Comparison of ENCODE assay signal across 8 cellular contexts in the genomic region with DNA sequence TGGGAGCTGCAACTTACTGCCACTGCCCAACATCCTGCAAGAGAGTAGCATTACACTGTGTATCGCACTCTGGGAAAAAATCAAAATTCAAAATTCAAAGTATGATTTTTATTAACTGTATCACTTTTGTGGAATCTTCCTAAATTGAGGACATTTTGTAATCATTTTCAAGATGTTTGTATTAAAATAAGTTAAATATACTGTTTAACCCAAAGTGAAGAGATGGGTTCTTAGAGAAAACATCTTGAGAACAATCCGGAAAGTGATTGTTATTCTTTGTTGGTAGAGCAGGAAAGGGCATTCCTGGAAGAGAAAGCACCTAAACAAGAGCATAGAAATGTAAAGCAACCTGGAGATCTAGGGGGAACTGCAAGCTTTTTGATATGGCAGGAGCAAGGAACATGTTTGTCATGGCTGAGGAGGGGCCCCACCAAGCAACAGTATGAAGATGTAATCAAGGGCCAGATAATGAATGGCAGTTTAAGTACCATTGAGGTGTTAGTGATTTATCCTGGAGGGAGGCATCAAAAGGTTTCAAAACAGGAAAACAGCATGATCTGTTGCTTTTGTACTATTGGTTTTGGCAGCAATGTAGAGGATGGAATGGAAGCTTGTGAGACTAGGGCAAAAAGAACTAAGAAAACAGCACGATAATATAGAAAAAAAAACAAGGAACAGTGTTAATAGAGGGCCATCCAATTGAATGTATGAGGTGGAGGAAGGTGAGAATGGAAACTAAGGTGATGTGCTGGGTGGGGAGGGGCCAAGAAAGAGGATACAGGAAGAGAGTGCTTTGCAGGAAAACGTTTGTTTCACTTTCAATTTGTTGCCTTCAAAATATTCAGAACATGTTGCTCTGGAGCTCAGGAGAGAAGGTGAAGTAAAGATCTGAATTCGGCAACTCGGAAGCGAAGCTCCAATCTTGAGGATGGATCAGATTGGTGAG. TPM values are rescaled to one million over a fixed set of nuclear protein-coding genes. Genes with fewer than 3 reads are reported as not detected.
A peak's percentile ranks its signal among the peaks of the same experiment; 100 is the strongest.
DNase-seq lines count a peak whose midpoint lies in the region; ATAC-seq, FAIRE-seq and TF ChIP-seq lines count a peak whose summit lies in the region.

No MANE protein-coding gene starts in this region.

- H3K27ac Mint-ChIP-seq in Caco-2 (ENCODE audit: unreplicated experiment): no peak overlapping the region
- H3K27ac Mint-ChIP-seq in endodermal cell: peak overlapping the region; percentile 25
- peak overlapping the region; percentile 79 to 90 for H3K27ac Mint-ChIP-seq in natural killer cell treated with Interleukin-12 subunit alpha and Interleukin-12 subunit beta and Interleukin-15 and Interleukin-18, amount 100 ng/mL, for 72 hours

- 20 to 28% methylated on average over 6 to 7 of the region's 7 CpGs for WGBS in endodermal cell (ENCODE audit: insufficient coverage in 1 of 2, insufficient read length in 1 of 2), 2 experiments

- no peak for TF ChIP-seq CTCF in Caco-2 (IDR thresholded peaks at IDR 0.05; ENCODE audit: insufficient read depth in 1 of 2, low read depth in 1 of 2, low read length in 1 of 2, severe bottlenecking in 1 of 2, unreplicated experiment in 1 of 2)
- TF ChIP-seq CTCF in endodermal cell (conservative IDR thresholded peaks at IDR 0.05): no peak

- no peak overlapping the region for H3K27ac ChIP-seq in endodermal cell (ENCODE audit: low read depth, low read length)

- BruUV-seq in Caco-2 (replicated peaks; lab: Mats Ljungman, UMichigan): no TSS peak

- DNase-seq in Caco-2: no peak
- peak; percentile 5 for DNase-seq in T-helper 9 cell
- DNase-seq in endodermal cell: peak; percentile 75
- DNase-seq in natural killer cell treated with Interleukin-12 subunit alpha and Interleukin-12 subunit beta and Interleukin-15 and Interleukin-18, amount 100 ng/mL, for 72 hours (ENCODE audit: low spot score): no peak
- no peak for DNase-seq in GM12892 (ENCODE audit: insufficient read length)
- DNase-seq in retina: no peak

- H3K9me3 Mint-ChIP-seq in Caco-2 (ENCODE audit: unreplicated experiment) (no peaks in the 10 kb centered on the region), endodermal cell (no peaks in the 10 kb centered on the region)
- H3K9me3 Mint-ChIP-seq in natural killer cell treated with Interleukin-12 subunit alpha and Interleukin-12 subunit beta and Interleukin-15 and Interleukin-18, amount 100 ng/mL, for 72 hours: peaks cover 9% of the 10 kb centered on the region

- H3K4me3 ChIP-seq in Caco-2 (ENCODE audit: low read depth, low read length) (peak overlapping the region; percentile 10; the same call in 1 of the 2 replicates), endodermal cell (ENCODE audit: low read length) (peak overlapping the region; percentile 41)

- ATAC-seq in GM19372 (IDR thresholded peaks at IDR 0.05; ENCODE audit: low read depth, unreplicated experiment): peak; percentile 85
- peak; percentile 78 for ATAC-seq in HG03442 (IDR thresholded peaks at IDR 0.05; ENCODE audit: unreplicated experiment)
- ATAC-seq in natural killer cell treated with Interleukin-12 subunit alpha and Interleukin-12 subunit beta and Interleukin-15 and Interleukin-18, amount 100 ng/mL, for 72 hours: peak; percentile 73 to 77

- TF ChIP-seq POLR2A in GM12892 (IDR thresholded peaks at IDR 0.05; ENCODE audit: low read depth, low read length): no peak

- no peaks in the 10 kb centered on the region; the same call in 1 of the 2 replicates for H3K27me3 ChIP-seq in Caco-2 (replicated peaks; ENCODE audit: control insufficient read depth, insufficient read depth, low read length)
- no peaks in the 10 kb centered on the region for H3K27me3 ChIP-seq in endodermal cell (ENCODE audit: control insufficient read depth, insufficient read depth, low read length, poor library complexity, severe bottlenecking)

- H3K27me3 Mint-ChIP-seq in Caco-2 (ENCODE audit: insufficient read depth, unreplicated experiment) (no peaks in the 10 kb centered on the region), endodermal cell (ENCODE audit: insufficient read depth) (no peaks in the 10 kb centered on the region)
- peaks cover 6 to 16% of the 10 kb centered on the region in 2 donors for H3K27me3 Mint-ChIP-seq in natural killer cell treated with Interleukin-12 subunit alpha and Interleukin-12 subunit beta and Interleukin-15 and Interleukin-18, amount 100 ng/mL, for 72 hours

- H3K4me1 Mint-ChIP-seq in Caco-2 (ENCODE audit: low read depth, unreplicated experiment) (peaks cover 10% of the 10 kb centered on the region), endodermal cell (peaks cover 38% of the 10 kb centered on the region)
- H3K4me1 Mint-ChIP-seq in natural killer cell treated with Interleukin-12 subunit alpha and Interleukin-12 subunit beta and Interleukin-15 and Interleukin-18, amount 100 ng/mL, for 72 hours (ENCODE audit: low read depth in 2 of 2): peaks cover 13 to 16% of the 10 kb centered on the region in 2 donors

- H3K36me3 ChIP-seq in Caco-2 (ENCODE audit: control insufficient read depth, insufficient read depth, low read length): no peaks in the 10 kb centered on the region
- H3K36me3 ChIP-seq in endodermal cell (ENCODE audit: control insufficient read depth, insufficient read depth, low read length): no peaks in the 10 kb centered on the region

- H3K36me3 Mint-ChIP-seq in Caco-2 (ENCODE audit: insufficient read depth, unreplicated experiment): no peaks in the 10 kb centered on the region
- no peaks in the 10 kb centered on the region for H3K36me3 Mint-ChIP-seq in endodermal cell (ENCODE audit: low read depth)
- H3K36me3 Mint-ChIP-seq in natural killer cell treated with Interleukin-12 subunit alpha and Interleukin-12 subunit beta and Interleukin-15 and Interleukin-18, amount 100 ng/mL, for 72 hours: peaks cover 10% of the 10 kb centered on the region

- CTCF ChIA-PET in Caco-2 (lab: Charles Lee): no interaction called here

- H3K4me3 Mint-ChIP-seq in Caco-2 (ENCODE audit: unreplicated experiment) (peak overlapping the region; percentile 55), endodermal cell (peak overlapping the region; percentile 57)
- peak overlapping the region; percentile 93 for H3K4me3 Mint-ChIP-seq in natural killer cell treated with Interleukin-12 subunit alpha and Interleukin-12 subunit beta and Interleukin-15 and Interleukin-18, amount 100 ng/mL, for 72 hours

- intact Hi-C loops in Caco-2 (cut with micrococcal nuclease; ENCODE audit: unreplicated experiment): no loop called here

- POLR2A ChIA-PET in Caco-2 (lab: Charles Lee): no interaction called here

- H3K9me3 ChIP-seq in Caco-2 (no peaks in the 10 kb centered on the region), endodermal cell (ENCODE audit: control insufficient read depth, low read length) (no peaks in the 10 kb centered on the region)

- H3K4me1 ChIP-seq in Caco-2 (no peaks in the 10 kb centered on the region), endodermal cell (ENCODE audit: control insufficient read depth, insufficient read depth, low read length) (peaks cover 5% of the 10 kb centered on the region)

- FAIRE-seq in GM12892 (lab: Jason Lieb, UNC): no peak

- no peak overlapping the region for H3K9ac ChIP-seq in endodermal cell (ENCODE audit: extremely low read depth, low read length, poor library complexity, severe bottlenecking)

RNA-seq across cellular contexts. Expression of a gene that starts 14.2 kb away (rescaled TPM):
- total RNA-seq in Caco-2 (2022): 32.0 and 33.0 TPM in 2 replicates
- 10 to 100 TPM; 40.4 to 42.8 TPM for total RNA-seq in endodermal cell
- polyA plus RNA-seq in endodermal cell (2013, experiment 1 of 2): 23.5 TPM
- 25.5 TPM for polyA plus RNA-seq in endodermal cell (2013, experiment 2 of 2)
- total RNA-seq in natural killer cell treated with Interleukin-12 subunit alpha and Interleukin-12 subunit beta and Interleukin-15 and Interleukin-18, amount 100 ng/mL, for 72 hours: 10 to 100 TPM; 76.7 to 89.9 TPM
- 25.9 TPM for polyA plus RNA-seq in GM12892 (2012; ENCODE audit: missing spikeins)

RNA-seq across cellular contexts. Expression of a gene that starts 38.5 kb away (rescaled TPM):
- 0.09 and 0.16 TPM in 2 replicates for total RNA-seq in Caco-2 (2022)
- total RNA-seq in endodermal cell: under 1 TPM; 0.09 to 0.37 TPM
- polyA plus RNA-seq in endodermal cell (2013, experiment 1 of 2): 0.21 TPM
- polyA plus RNA-seq in endodermal cell (2013, experiment 2 of 2): 0.17 TPM
- under 1 TPM; 0.17 to 0.36 TPM for total RNA-seq in natural killer cell treated with Interleukin-12 subunit alpha and Interleukin-12 subunit beta and Interleukin-15 and Interleukin-18, amount 100 ng/mL, for 72 hours
- polyA plus RNA-seq in GM12892 (2012; ENCODE audit: missing spikeins): 0.11 TPM

Comparison
In these comparisons a context has a peak if more than half of its experiments do, and no peak if none do; other contexts are left out.
1. DNase-seq: peak in T-helper 9 cell (single experiment) and endodermal cell (single experiment); none in Caco-2 (0 of 2), natural killer cell treated with Interleukin-12 subunit alpha and Interleukin-12 subunit beta and Interleukin-15 and Interleukin-18, amount 100 ng/mL, for 72 hours (single experiment), GM12892 (single experiment) and retina (single experiment).
2. Peak in every context shown above with its lines, with median percentiles within 50 percentile points of each other: H3K4me3 Mint-ChIP-seq and ATAC-seq.